In the genomic region with DNA sequence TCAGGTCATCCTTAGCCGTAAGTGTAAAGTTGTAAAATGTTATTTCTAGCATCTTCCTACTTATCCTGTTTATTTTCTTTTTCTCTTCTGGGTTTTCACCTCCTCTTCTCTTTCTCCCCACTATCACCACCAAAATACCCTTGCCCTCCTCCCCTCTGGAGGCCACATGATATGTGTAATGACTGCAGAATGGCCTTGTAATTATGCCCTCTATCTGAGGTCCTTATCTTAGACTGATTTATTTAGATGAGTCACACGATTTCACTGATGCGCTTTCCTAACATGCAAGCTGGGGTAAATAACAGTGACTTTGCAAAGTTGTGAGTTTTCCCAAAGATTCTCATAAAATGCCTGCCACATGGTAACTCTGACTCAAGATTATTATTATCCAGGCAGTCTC, we compare ENCODE assay signal across 1 cellular context.
TF ChIP-seq lines count a peak whose summit lies in the region.

No MANE protein-coding gene starts in this region.

TF ChIP-seq in GM23338, 12 proteins besides CTCF, POLR2A, EP300 and RAD21 (continued from another document):
- TF ChIP-seq, protein P1, sequence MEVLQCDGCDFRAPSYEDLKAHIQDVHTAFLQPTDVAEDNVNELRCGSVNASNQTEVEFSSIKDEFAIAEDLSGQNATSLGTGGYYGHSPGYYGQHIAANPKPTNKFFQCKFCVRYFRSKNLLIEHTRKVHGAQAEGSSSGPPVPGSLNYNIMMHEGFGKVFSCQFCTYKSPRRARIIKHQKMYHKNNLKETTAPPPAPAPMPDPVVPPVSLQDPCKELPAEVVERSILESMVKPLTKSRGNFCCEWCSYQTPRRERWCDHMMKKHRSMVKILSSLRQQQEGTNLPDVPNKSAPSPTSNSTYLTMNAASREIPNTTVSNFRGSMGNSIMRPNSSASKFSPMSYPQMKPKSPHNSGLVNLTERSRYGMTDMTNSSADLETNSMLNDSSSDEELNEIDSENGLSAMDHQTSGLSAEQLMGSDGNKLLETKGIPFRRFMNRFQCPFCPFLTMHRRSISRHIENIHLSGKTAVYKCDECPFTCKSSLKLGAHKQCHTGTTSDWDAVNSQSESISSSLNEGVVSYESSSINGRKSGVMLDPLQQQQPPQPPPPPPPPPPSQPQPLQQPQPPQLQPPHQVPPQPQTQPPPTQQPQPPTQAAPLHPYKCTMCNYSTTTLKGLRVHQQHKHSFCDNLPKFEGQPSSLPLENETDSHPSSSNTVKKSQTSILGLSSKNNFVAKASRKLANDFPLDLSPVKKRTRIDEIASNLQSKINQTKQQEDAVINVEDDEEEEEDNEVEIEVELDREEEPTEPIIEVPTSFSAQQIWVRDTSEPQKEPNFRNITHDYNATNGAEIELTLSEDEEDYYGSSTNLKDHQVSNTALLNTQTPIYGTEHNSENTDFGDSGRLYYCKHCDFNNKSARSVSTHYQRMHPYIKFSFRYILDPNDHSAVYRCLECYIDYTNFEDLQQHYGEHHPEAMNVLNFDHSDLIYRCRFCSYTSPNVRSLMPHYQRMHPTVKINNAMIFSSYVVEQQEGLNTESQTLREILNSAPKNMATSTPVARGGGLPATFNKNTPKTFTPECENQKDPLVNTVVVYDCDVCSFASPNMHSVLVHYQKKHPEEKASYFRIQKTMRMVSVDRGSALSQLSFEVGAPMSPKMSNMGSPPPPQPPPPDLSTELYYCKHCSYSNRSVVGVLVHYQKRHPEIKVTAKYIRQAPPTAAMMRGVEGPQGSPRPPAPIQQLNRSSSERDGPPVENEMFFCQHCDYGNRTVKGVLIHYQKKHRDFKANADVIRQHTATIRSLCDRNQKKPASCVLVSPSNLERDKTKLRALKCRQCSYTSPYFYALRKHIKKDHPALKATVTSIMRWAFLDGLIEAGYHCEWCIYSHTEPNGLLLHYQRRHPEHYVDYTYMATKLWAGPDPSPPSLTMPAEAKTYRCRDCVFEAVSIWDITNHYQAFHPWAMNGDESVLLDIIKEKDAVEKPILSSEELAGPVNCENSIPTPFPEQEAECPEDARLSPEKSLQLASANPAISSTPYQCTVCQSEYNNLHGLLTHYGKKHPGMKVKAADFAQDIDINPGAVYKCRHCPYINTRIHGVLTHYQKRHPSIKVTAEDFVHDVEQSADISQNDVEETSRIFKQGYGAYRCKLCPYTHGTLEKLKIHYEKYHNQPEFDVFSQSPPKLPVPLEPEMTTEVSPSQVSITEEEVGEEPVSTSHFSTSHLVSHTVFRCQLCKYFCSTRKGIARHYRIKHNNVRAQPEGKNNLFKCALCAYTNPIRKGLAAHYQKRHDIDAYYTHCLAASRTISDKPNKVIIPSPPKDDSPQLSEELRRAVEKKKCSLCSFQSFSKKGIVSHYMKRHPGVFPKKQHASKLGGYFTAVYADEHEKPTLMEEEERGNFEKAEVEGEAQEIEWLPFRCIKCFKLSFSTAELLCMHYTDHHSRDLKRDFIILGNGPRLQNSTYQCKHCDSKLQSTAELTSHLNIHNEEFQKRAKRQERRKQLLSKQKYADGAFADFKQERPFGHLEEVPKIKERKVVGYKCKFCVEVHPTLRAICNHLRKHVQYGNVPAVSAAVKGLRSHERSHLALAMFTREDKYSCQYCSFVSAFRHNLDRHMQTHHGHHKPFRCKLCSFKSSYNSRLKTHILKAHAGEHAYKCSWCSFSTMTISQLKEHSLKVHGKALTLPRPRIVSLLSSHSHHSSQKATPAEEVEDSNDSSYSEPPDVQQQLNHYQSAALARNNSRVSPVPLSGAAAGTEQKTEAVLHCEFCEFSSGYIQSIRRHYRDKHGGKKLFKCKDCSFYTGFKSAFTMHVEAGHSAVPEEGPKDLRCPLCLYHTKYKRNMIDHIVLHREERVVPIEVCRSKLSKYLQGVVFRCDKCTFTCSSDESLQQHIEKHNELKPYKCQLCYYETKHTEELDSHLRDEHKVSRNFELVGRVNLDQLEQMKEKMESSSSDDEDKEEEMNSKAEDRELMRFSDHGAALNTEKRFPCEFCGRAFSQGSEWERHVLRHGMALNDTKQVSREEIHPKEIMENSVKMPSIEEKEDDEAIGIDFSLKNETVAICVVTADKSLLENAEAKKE (CRISPR knock-in tag; IDR thresholded peaks at IDR 0.05) = no peak
TF ChIP-seq in GM23338: peak in this region for 0.
